In the genomic region with DNA sequence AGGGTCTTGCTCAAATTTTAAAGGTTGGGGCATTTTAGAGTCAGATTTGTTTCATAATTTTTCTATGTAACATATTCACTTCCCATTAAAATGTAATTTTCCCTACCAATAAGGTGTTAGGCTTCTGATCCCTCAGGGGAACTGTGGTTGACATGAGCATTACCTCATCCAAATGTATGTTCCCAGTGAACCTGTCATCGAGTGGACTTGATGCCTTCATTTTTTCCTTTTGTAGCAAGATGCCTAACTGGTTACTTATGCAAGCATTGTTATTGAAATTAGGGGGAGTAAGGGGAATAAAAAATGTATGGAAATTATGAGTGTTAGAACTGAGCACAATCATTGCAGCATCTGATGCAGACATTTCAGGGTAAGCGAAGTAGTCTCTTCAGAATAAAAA, we compare ENCODE assay signal across 23 cellular contexts.
A peak's percentile ranks its signal among the peaks of the same experiment; 100 is the strongest.
DNase-seq lines count a peak whose midpoint lies in the region; ATAC-seq, FAIRE-seq and TF ChIP-seq lines count a peak whose summit lies in the region.
"Had no signal": no experiment of that assay in that cellular context is flagged by ENCODE, and none has a peak within 500 bp of the region (broad histone marks: within the 10 kb centered on the region; RNA-seq: fewer than 3 reads in every experiment).

No MANE protein-coding gene starts in this region.

- H3K9ac ChIP-seq in neural cell (ENCODE audit: low read length) (peak overlapping the region; percentile 55), kidney (ENCODE audit: low read length in 2 of 2) (no peak overlapping the region)
- H3K9ac ChIP-seq: BLaER1 treated with 17β-estradiol and CSF1 and Interleukin-3, amounts not matched to agents 10 nM and 100 nM had no signal

- no peaks in the 10 kb centered on the region for H3K9me2 ChIP-seq in neural cell (ENCODE audit: insufficient read depth, low read length)

- peak; percentile 10 for TF ChIP-seq RAD21 in neural cell (conservative IDR thresholded peaks at IDR 0.05)

- no peak for DNase-seq in left ventricle myocardium inferior
- DNase-seq in Right ventricle myocardium superior: no peak
- DNase-seq in choroid plexus epithelial cell (ENCODE audit: low read depth): peak; percentile 37
- no peak for DNase-seq in kidney
- DNase-seq: AML-193; Caco-2; Calu3; CD4-positive, alpha-beta T cell; CD8-positive, alpha-beta T cell; DMS79 treated with DMSO at 0.1 percent for 48 hours; GF-D8 had no signal

- no peaks in the 10 kb centered on the region for H3K79me2 ChIP-seq in neural cell (replicated peaks; ENCODE audit: insufficient read depth, low read length)

- no peak for FAIRE-seq in kidney (lab: Jason Lieb, UNC)
- FAIRE-seq: A549, D721Med, G401.6, GM12891, GM18507, GM19239 had no signal

- no peaks in the 10 kb centered on the region for H3K27me3 ChIP-seq in left ventricle myocardium inferior (ENCODE audit: low read depth)
- H3K27me3 ChIP-seq in neural cell (ENCODE audit: insufficient read depth, low read depth, low read length): no peaks in the 10 kb centered on the region
- H3K27me3 ChIP-seq: BLaER1 treated with 17β-estradiol and CSF1 and Interleukin-3, amounts not matched to agents 10 nM and 100 nM had no signal

- peaks cover 2% of the 10 kb centered on the region for H3F3A ChIP-seq in neural cell (ENCODE audit: insufficient read depth, low read length, poor library complexity, severe bottlenecking)

- peak overlapping the region; percentile 52 for H3K27ac ChIP-seq in left ventricle myocardium inferior (replicated peaks)
- H3K27ac ChIP-seq in neural cell (ENCODE audit: low read length): peak overlapping the region; percentile 94
- H3K27ac ChIP-seq in kidney (ENCODE audit: low read depth in 2 of 2, low read length in 2 of 2): no peak overlapping the region
- H3K27ac ChIP-seq: 22Rv1; A549; BLaER1 treated with 17β-estradiol and CSF1 and Interleukin-3, amounts not matched to agents 10 nM and 100 nM; C4-2B had no signal

- no peak overlapping the region for H2AFZ ChIP-seq in neural cell (ENCODE audit: low read depth, low read length)

- H3K4me1 ChIP-seq in left ventricle myocardium inferior (peaks cover 27% of the 10 kb centered on the region), kidney (ENCODE audit: control insufficient read depth in 1 of 2, insufficient read depth in 1 of 2, low read depth in 1 of 2, low read length in 2 of 2) (no peaks in the 10 kb centered on the region)
- H3K4me1 ChIP-seq: A549; BLaER1 treated with 17β-estradiol and CSF1 and Interleukin-3, amounts not matched to agents 10 nM and 100 nM had no signal

- peak overlapping the region; percentile 0 for H3K4me2 ChIP-seq in neural cell (ENCODE audit: low read length)
- H3K4me2 ChIP-seq: A549; BLaER1 treated with 17β-estradiol and CSF1 and Interleukin-3, amounts not matched to agents 10 nM and 100 nM had no signal

- H3K9me3 ChIP-seq in left ventricle myocardium inferior (replicated peaks): no peaks in the 10 kb centered on the region
- no peaks in the 10 kb centered on the region for H3K9me3 ChIP-seq in neural cell (ENCODE audit: low read length)
- no peaks in the 10 kb centered on the region for H3K9me3 ChIP-seq in kidney (ENCODE audit: control insufficient read depth in 1 of 2, low read length in 2 of 2)
- H3K9me3 ChIP-seq: A549; BLaER1 treated with 17β-estradiol and CSF1 and Interleukin-3, amounts not matched to agents 10 nM and 100 nM; Caco-2 had no signal

- TF ChIP-seq EP300 in neural cell (conservative IDR thresholded peaks at IDR 0.05; ENCODE audit: poor library complexity, severe bottlenecking): peak; percentile 89

- intact Hi-C loops in left ventricle myocardium inferior (cut with micrococcal nuclease): no loop called here
- intact Hi-C loops in Right ventricle myocardium superior (cut with DNase I): no loop called here
- intact Hi-C loops in kidney (cut with DNase I): no loop called here

- ATAC-seq in Right ventricle myocardium superior (ENCODE audit: poor library complexity) (no peak), GM18511 (IDR thresholded peaks at IDR 0.05; ENCODE audit: unreplicated experiment) (no peak), GM19463 (IDR thresholded peaks at IDR 0.05; ENCODE audit: unreplicated experiment) (no peak)
- ATAC-seq: A549; CD8-positive, alpha-beta T cell had no signal

- no peaks in the 10 kb centered on the region for H4K20me1 ChIP-seq in neural cell (ENCODE audit: insufficient read depth)
- H4K20me1 ChIP-seq: BLaER1 treated with 17β-estradiol and CSF1 and Interleukin-3, amounts not matched to agents 10 nM and 100 nM had no signal

- H3K4me3 ChIP-seq in left ventricle myocardium inferior (no peak overlapping the region), choroid plexus epithelial cell (ENCODE audit: low read depth, low read length) (no peak overlapping the region), neural cell (ENCODE audit: low read length) (peak overlapping the region; percentile 42), kidney (ENCODE audit: low read length in 2 of 2) (no peak overlapping the region)
- H3K4me3 ChIP-seq: A549; BLaER1 treated with 17β-estradiol and CSF1 and Interleukin-3, amounts not matched to agents 10 nM and 100 nM had no signal

- no peak for TF ChIP-seq CTCF in left ventricle myocardium inferior (IDR thresholded peaks at IDR 0.05; ENCODE audit: borderline replicate concordance)
- TF ChIP-seq CTCF in choroid plexus epithelial cell (conservative IDR thresholded peaks at IDR 0.05; ENCODE audit: low read depth, low read length): no peak
- no peak for TF ChIP-seq CTCF in neural cell (IDR thresholded peaks at IDR 0.05; ENCODE audit: poor library complexity, severe bottlenecking)
- TF ChIP-seq CTCF in kidney (IDR thresholded peaks at IDR 0.05; ENCODE audit: borderline replicate concordance, extremely low read depth, insufficient read depth): no peak

- H3K36me3 ChIP-seq in left ventricle myocardium inferior (no peaks in the 10 kb centered on the region), neural cell (ENCODE audit: insufficient read depth, low read length) (no peaks in the 10 kb centered on the region), kidney (ENCODE audit: control insufficient read depth in 1 of 2, insufficient read depth in 2 of 2, low read length in 2 of 2) (no peaks in the 10 kb centered on the region)
- H3K36me3 ChIP-seq: BLaER1 treated with 17β-estradiol and CSF1 and Interleukin-3, amounts not matched to agents 10 nM and 100 nM had no signal

TF ChIP-seq in neural cell, 6 proteins besides CTCF, POLR2A, EP300 and RAD21:
- TF ChIP-seq, protein P1, sequence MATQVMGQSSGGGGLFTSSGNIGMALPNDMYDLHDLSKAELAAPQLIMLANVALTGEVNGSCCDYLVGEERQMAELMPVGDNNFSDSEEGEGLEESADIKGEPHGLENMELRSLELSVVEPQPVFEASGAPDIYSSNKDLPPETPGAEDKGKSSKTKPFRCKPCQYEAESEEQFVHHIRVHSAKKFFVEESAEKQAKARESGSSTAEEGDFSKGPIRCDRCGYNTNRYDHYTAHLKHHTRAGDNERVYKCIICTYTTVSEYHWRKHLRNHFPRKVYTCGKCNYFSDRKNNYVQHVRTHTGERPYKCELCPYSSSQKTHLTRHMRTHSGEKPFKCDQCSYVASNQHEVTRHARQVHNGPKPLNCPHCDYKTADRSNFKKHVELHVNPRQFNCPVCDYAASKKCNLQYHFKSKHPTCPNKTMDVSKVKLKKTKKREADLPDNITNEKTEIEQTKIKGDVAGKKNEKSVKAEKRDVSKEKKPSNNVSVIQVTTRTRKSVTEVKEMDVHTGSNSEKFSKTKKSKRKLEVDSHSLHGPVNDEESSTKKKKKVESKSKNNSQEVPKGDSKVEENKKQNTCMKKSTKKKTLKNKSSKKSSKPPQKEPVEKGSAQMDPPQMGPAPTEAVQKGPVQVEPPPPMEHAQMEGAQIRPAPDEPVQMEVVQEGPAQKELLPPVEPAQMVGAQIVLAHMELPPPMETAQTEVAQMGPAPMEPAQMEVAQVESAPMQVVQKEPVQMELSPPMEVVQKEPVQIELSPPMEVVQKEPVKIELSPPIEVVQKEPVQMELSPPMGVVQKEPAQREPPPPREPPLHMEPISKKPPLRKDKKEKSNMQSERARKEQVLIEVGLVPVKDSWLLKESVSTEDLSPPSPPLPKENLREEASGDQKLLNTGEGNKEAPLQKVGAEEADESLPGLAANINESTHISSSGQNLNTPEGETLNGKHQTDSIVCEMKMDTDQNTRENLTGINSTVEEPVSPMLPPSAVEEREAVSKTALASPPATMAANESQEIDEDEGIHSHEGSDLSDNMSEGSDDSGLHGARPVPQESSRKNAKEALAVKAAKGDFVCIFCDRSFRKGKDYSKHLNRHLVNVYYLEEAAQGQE (IDR thresholded peaks at IDR 0.05; ENCODE audit: borderline replicate concordance): peak; percentile 66
- no peak for TF ChIP-seq EZH2 (IDR thresholded peaks at IDR 0.05; ENCODE audit: borderline replicate concordance, insufficient read depth, low read length, poor library complexity, severe bottlenecking)
- TF ChIP-seq POLR2AphosphoS5 (IDR thresholded peaks at IDR 0.05): peak; percentile 69

Comparison
In these comparisons a context has a peak if more than half of its experiments do, and no peak if none do; other contexts are left out.
1. H3K27ac ChIP-seq: peak in left ventricle myocardium inferior (single experiment) and neural cell (single experiment); none in kidney (0 of 2).